In the genomic region with DNA sequence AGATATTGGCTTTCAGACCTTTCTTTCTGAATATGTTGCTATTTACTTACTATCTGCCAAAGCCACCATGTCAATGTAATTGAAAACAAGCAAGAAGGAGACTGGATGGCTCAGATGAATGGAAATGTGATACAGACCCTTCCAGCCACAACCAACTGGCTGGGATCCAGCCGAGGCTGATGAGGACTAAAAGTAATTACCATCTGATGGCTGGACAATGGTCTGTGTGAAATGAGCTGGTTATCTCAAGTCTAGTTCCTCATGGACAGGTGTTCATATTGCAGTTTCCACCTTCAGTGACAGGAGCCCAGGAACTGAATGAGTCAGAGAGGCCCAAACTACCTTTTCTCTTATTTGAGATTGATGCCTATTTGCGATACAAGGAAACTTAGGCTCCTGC, we compare ENCODE assay signal across 1 cellular context.
TF ChIP-seq lines count a peak whose summit lies in the region.

No MANE protein-coding gene starts in this region.

TF ChIP-seq in HEK293, 187 proteins besides CTCF, POLR2A, EP300 and RAD21 (continued from another document):
- TF ChIP-seq, protein P1, sequence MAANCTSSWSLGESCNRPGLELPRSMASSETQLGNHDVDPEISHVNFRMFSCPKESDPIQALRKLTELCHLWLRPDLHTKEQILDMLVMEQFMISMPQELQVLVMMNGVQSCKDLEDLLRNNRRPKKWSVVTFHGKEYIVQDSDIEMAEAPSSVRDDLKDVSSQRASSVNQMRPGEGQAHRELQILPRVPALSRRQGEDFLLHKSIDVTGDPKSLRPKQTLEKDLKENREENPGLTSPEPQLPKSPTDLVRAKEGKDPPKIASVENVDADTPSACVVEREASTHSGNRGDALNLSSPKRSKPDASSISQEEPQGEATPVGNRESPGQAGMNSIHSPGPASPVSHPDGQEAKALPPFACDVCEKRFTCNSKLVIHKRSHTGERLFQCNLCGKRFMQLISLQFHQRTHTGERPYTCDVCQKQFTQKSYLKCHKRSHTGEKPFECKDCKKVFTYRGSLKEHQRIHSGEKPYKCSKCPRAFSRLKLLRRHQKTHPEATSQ (tag by site-specific recombination; IDR thresholded peaks at IDR 0.05), result no peak
- TF ChIP-seq, protein P2, sequence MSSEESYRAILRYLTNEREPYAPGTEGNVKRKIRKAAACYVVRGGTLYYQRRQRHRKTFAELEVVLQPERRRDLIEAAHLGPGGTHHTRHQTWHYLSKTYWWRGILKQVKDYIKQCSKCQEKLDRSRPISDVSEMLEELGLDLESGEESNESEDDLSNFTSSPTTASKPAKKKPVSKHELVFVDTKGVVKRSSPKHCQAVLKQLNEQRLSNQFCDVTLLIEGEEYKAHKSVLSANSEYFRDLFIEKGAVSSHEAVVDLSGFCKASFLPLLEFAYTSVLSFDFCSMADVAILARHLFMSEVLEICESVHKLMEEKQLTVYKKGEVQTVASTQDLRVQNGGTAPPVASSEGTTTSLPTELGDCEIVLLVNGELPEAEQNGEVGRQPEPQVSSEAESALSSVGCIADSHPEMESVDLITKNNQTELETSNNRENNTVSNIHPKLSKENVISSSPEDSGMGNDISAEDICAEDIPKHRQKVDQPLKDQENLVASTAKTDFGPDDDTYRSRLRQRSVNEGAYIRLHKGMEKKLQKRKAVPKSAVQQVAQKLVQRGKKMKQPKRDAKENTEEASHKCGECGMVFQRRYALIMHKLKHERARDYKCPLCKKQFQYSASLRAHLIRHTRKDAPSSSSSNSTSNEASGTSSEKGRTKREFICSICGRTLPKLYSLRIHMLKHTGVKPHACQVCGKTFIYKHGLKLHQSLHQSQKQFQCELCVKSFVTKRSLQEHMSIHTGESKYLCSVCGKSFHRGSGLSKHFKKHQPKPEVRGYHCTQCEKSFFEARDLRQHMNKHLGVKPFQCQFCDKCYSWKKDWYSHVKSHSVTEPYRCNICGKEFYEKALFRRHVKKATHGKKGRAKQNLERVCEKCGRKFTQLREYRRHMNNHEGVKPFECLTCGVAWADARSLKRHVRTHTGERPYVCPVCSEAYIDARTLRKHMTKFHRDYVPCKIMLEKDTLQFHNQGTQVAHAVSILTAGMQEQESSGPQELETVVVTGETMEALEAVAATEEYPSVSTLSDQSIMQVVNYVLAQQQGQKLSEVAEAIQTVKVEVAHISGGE (tag by site-specific recombination; conservative IDR thresholded peaks at IDR 0.05; ENCODE audit: low read depth), result no peak
